ENCODE assay signal across 32 cellular contexts in the genomic region with DNA sequence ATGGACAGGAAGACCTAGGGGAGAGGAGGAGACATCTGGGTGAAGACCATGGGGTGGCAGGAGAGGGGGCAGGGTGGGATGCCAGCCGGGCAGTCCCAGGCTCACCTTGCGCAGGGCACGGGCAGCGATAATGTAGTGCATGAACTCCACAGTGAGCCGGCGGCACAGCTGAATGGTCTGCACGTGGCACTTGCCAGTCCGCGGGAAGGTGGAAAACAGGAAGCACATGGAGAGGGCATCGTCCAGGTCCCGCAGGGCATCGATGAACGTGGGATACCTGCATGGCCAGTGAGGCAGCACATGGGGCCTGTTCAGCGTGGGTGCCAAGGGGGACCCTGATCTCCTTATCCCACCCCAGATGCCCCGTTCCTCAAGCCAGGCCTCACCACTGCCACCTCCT. TPM values are rescaled to one million over a fixed set of nuclear protein-coding genes. Genes with fewer than 3 reads are reported as not detected.
"Had no signal": no experiment of that assay in that cellular context is flagged by ENCODE, and none has a peak within 500 bp of the region (broad histone marks: within the 10 kb centered on the region; RNA-seq: fewer than 3 reads in every experiment).

No MANE protein-coding gene starts in this region.

- H3K4me3 ChIP-seq: heart left ventricle, psoas muscle, smooth muscle cell, stomach, suprapubic skin, tibial artery had no signal

- H3K27me3 ChIP-seq: brain microvascular endothelial cell, heart left ventricle, stomach, suprapubic skin, tibial artery had no signal

- DNase-seq: activated CD4-positive, alpha-beta T cell treated with anti-CD3 and anti-CD28 coated beads for 48 hours; activated CD4-positive, alpha-beta T cell treated with anti-CD3 and anti-CD28 coated beads, Interleukin-2, amount 50 U/mL, for 48 hours; activated CD8-positive, alpha-beta memory T cell treated with anti-CD3 and anti-CD28 coated beads for 24 hours; activated effector memory CD4-positive, alpha-beta T cell treated with Interleukin-2 at 50 U/mL for 16 hours; activated naive CD4-positive, alpha-beta T cell treated with anti-CD3 and anti-CD28 coated beads for 36 hours; activated naive CD8-positive, alpha-beta T cell treated with anti-CD3 and anti-CD28 coated beads, Interleukin-2, amount 10 ng/mL, durations not matched to agents 7 days and 5 days; brain microvascular endothelial cell; endodermal cell; foreskin fibroblast; heart left ventricle; hypothalamus; immature natural killer cell; midbrain; naive thymus-derived CD4-positive, alpha-beta T cell; nucleus accumbens; psoas muscle; stimulated activated CD4-positive, alpha-beta T cell treated with anti-CD3 and anti-CD28 coated beads, Interleukin-1b, Interleukin-23, amount 100 ng/mL, for 48 hours; stimulated activated CD4-positive, alpha-beta T cell treated with anti-CD3 and anti-CD28 coated beads, Interleukin-4, amount 100 ng/mL, for 4 hours; stimulated activated CD8-positive, alpha-beta memory T cell treated with anti-CD3 and anti-CD28 coated beads, Interleukin-4, amount 100 ng/mL, for 48 hours; stimulated activated naive B cell treated with anti-CD40 and anti-IgM and Interleukin-4, amounts not matched to agents 10 μg/mL and 1 μg/mL and 100 μg/mL, for 72 hours; stomach; T-helper 17 cell; T1000; tibial artery; WERI-Rb-1 had no signal

- H3K4me1 ChIP-seq: parathyroid adenoma, psoas muscle, stomach, suprapubic skin had no signal

- ATAC-seq: activated CD4-positive, CD25-positive, alpha-beta regulatory T cell treated with anti-CD3 and anti-CD28 coated beads, Interleukin-2, amount 50 U/mL, for 24 hours; esophagus mucosa; heart left ventricle; naive thymus-derived CD4-positive, alpha-beta T cell; psoas muscle; stimulated activated naive B cell treated with anti-CD40 and anti-IgM and Interleukin-4, amounts not matched to agents 10 μg/mL and 1 μg/mL and 100 μg/mL, for 72 hours; T-helper 17 cell had no signal

- H3K79me2 ChIP-seq: parathyroid adenoma had no signal

- H2AFZ ChIP-seq: parathyroid adenoma had no signal

- H3K27ac ChIP-seq: brain microvascular endothelial cell, heart left ventricle, parathyroid adenoma, psoas muscle, stomach, suprapubic skin, tibial artery, WERI-Rb-1 had no signal

- H3K9ac ChIP-seq: parathyroid adenoma had no signal

- H3K9me3 ChIP-seq: heart left ventricle, psoas muscle, stomach, suprapubic skin, tibial artery had no signal

- H3K4me2 ChIP-seq: smooth muscle cell had no signal

- FAIRE-seq: astrocyte had no signal

RNA-seq across cellular contexts. Expression of a gene that starts 10.0 kb away (rescaled TPM):
- total RNA-seq: esophagus mucosa, smooth muscle cell, T-helper 17 cell had no signal
- polyA plus RNA-seq: immature natural killer cell had no signal

RNA-seq across cellular contexts. Expression of a gene that starts 37.9 kb away (rescaled TPM):
- total RNA-seq: activated naive CD4-positive, alpha-beta T cell treated with anti-CD3 and anti-CD28 coated beads for 36 hours; esophagus mucosa; naive thymus-derived CD4-positive, alpha-beta T cell; psoas muscle; T-helper 17 cell had no signal
- polyA plus RNA-seq: naive thymus-derived CD4-positive, alpha-beta T cell; neural cell; psoas muscle; smooth muscle cell had no signal
